ENCODE assay signal across 8 cellular contexts in the genomic region with DNA sequence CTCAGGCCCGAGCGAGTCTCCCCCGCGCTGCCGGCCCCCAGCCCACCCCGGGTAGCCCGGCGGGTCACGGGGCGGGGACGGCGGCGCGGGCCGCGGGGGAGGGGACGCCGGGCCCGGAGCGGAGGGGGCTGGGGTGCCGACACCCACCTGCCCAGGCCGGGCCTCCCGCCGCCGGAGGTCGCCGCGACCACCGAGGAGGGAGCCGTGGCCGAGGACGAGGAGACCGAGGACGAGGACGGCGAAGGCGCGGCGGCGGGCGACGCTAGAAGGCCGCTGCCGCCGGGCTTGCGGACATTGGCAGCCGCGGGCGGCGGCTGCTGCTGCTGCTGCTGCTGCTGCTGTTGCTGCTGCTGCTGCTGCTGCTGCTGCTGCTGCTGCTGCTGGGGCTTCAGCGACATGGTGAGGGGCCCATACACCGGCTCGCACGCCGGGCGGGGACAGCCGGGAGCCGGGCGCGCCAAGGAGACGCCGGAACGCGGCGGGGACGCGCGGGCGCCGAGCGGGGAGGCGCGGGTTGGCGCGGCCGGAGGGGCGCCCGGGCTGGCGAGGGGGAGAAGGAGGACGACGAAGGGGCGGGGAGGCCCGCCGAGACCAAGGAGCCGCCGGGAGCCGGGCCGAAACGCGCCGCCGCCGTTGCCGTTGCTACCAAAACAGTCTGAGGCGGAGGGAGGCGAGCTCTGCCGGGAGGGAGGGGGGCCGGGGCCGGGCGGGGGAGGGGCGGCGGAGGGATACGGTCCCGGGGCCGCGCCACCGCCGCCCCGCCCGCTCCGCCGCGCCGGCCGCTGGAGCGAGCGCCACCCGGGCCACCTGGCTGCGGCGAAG. TPM values are rescaled to one million over a fixed set of nuclear protein-coding genes. Genes with fewer than 3 reads are reported as not detected.
DNase-seq lines count a peak whose midpoint lies in the region; ATAC-seq lines count a peak whose summit lies in the region.

ATXN2 (minus strand) TSS at position 679 of the 822 bp plus-strand sequence; CDS start at position 398, 281 bp downstream.

- peak within 1 kb of the TSS; percentile 89 for H3K27ac Mint-ChIP-seq in activated CD4-positive, alpha-beta memory T cell treated with anti-CD3 and anti-CD28 coated beads for 36 hours
- peak within 1 kb of the TSS; percentile 88 to 91 for H3K27ac Mint-ChIP-seq in effector memory CD8-positive, alpha-beta T cell

- DNase-seq in NCI-H510A (lab: John Stamatoyannopoulos, UW) (peak; percentile 66), NCI-H510A treated with DMSO at 0.1 percent for 48 hours (lab: John Stamatoyannopoulos, UW) (no peak), NCI-H2227 treated with DMSO at 0.1 percent for 48 hours (lab: John Stamatoyannopoulos, UW) (peak; percentile 69), mesenteric fat pad (ENCODE audit: low spot score) (peak; percentile 90)
- peak; percentile 70 for DNase-seq in activated CD4-positive, alpha-beta memory T cell treated with anti-CD3 and anti-CD28 coated beads for 36 hours
- peak in 1 of 3 experiments; percentile 58 for DNase-seq in effector memory CD8-positive, alpha-beta T cell
- peak; percentile 33 to 58 for DNase-seq in stimulated activated CD8-positive, alpha-beta memory T cell treated with anti-CD3 and anti-CD28 coated beads, Interleukin-2, amount 100 ng/mL, for 1 hour (ENCODE audit: low read depth in 2 of 2)

- peaks cover 3% of the 10 kb centered on the region for H3K36me3 Mint-ChIP-seq in activated CD4-positive, alpha-beta memory T cell treated with anti-CD3 and anti-CD28 coated beads for 36 hours
- peaks cover 36% of the 10 kb centered on the region for H3K36me3 Mint-ChIP-seq in effector memory CD8-positive, alpha-beta T cell (ENCODE audit: insufficient read depth)

- peaks cover 33% of the 10 kb centered on the region for H3K4me1 Mint-ChIP-seq in activated CD4-positive, alpha-beta memory T cell treated with anti-CD3 and anti-CD28 coated beads for 36 hours (ENCODE audit: low read depth)
- H3K4me1 Mint-ChIP-seq in effector memory CD8-positive, alpha-beta T cell (ENCODE audit: low read depth in 2 of 2): peaks cover 22 to 36% of the 10 kb centered on the region in 2 donors

- POLR2A ChIA-PET in activated CD4-positive, alpha-beta memory T cell treated with anti-CD3 and anti-CD28 coated beads for 36 hours (lab: Charles Lee): interaction anchor here (1.1 kb wide), 1 partner anchor 87 kb away, joined by 5 read pairs; the partner anchor contains the start of genes ACAD10 and BRAP

- no peaks in the 10 kb centered on the region for H3K9me3 Mint-ChIP-seq in activated CD4-positive, alpha-beta memory T cell treated with anti-CD3 and anti-CD28 coated beads for 36 hours
- no peaks in the 10 kb centered on the region for H3K9me3 Mint-ChIP-seq in effector memory CD8-positive, alpha-beta T cell

- peak; percentile 64 for ATAC-seq in HG02970 (IDR thresholded peaks at IDR 0.05; ENCODE audit: low FRiP score, unreplicated experiment)
- peak; percentile 69 for ATAC-seq in effector memory CD8-positive, alpha-beta T cell (replicated peaks)

- CTCF ChIA-PET in activated CD4-positive, alpha-beta memory T cell treated with anti-CD3 and anti-CD28 coated beads for 36 hours (lab: Charles Lee): no interaction called here

- H3K27me3 Mint-ChIP-seq in activated CD4-positive, alpha-beta memory T cell treated with anti-CD3 and anti-CD28 coated beads for 36 hours: no peaks in the 10 kb centered on the region
- H3K27me3 Mint-ChIP-seq in effector memory CD8-positive, alpha-beta T cell: no peaks in the 10 kb centered on the region

- intact Hi-C loops in activated CD4-positive, alpha-beta memory T cell treated with anti-CD3 and anti-CD28 coated beads for 36 hours (cut with micrococcal nuclease): loop anchor here (5.0 to 10.0 kb wide), 4 partner anchors 52 to 416 kb away; partner anchors contain the start of genes ACAD10, BRAP, ERP29 and SH2B3

- H3K4me3 Mint-ChIP-seq in activated CD4-positive, alpha-beta memory T cell treated with anti-CD3 and anti-CD28 coated beads for 36 hours: peak within 1 kb of the TSS; percentile 87
- H3K4me3 Mint-ChIP-seq in effector memory CD8-positive, alpha-beta T cell: peak within 1 kb of the TSS; percentile 89 to 90

RNA-seq across cellular contexts. Expression of gene ATXN2, which starts in this region (rescaled TPM):
- 10 to 100 TPM; 38.2 to 39.4 TPM for total RNA-seq in activated CD4-positive, alpha-beta memory T cell treated with anti-CD3 and anti-CD28 coated beads for 36 hours
- total RNA-seq in mesenteric fat pad: 82.1 TPM
